In the genomic region with DNA sequence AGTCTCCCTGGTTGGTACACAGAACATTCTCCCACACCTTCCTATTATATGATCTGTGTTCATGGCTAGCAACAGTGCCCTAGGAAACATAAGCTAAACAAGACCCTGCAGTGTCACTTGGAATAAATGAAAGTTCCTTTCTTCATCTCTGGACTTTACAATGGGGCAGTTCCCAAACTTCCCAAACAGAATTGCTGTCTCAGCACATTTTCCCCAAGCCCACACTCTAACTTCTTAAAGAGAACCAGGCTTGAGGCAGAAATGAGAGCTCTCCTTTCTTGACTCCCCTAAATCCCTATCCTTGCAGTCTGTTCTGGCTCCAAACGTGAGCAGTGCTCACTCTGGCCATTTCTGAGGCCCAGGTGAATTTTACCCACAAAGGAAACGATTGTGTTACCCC, we compare ENCODE assay signal across 17 cellular contexts.
DNase-seq lines count a peak whose midpoint lies in the region; ATAC-seq, FAIRE-seq and TF ChIP-seq lines count a peak whose summit lies in the region.
"Had no signal": no experiment of that assay in that cellular context is flagged by ENCODE, and none has a peak within 500 bp of the region (broad histone marks: within the 10 kb centered on the region; RNA-seq: fewer than 3 reads in every experiment).

No MANE protein-coding gene starts in this region.

- H2AFZ ChIP-seq in GM23248 (0 out of 2 replicates have a peak overlapping the region, but pooled peaks have one; percentile 3), mammary epithelial cell (ENCODE audit: low read depth, low read length) (peak overlapping the region; percentile 61)

- TF ChIP-seq EP300 in A549 (IDR thresholded peaks at IDR 0.05), result no peak

- peaks cover 14% of the 10 kb centered on the region for H3K9me3 Mint-ChIP-seq in nephron progenitor cell
- H3K9me3 Mint-ChIP-seq: CD4-positive, alpha-beta T cell had no signal

- H3K27me3 ChIP-seq in GM23248 (replicated peaks; ENCODE audit: insufficient read depth) (no peaks in the 10 kb centered on the region), mammary epithelial cell (ENCODE audit: insufficient read depth, low read length) (no peaks in the 10 kb centered on the region), WERI-Rb-1 (ENCODE audit: insufficient read depth, low read depth, severe bottlenecking) (no peaks in the 10 kb centered on the region)

- FAIRE-seq in A549 (lab: Jason Lieb, UNC), result no peak
- FAIRE-seq: A204.1, D721Med, G401.6, GM12891, GM19239 had no signal

- no peak overlapping the region for H3K4me3 ChIP-seq in A549
- no peak overlapping the region for H3K4me3 ChIP-seq in GM23248
- H3K4me3 ChIP-seq in mammary epithelial cell (replicated peaks in 1 of 3; ENCODE audit: insufficient read depth in 1 of 3, low read depth in 2 of 3, low read length in 3 of 3), result no peak overlapping the region
- H3K4me3 ChIP-seq in WERI-Rb-1 (ENCODE audit: low read depth, low read length), result no peak overlapping the region
- H3K4me3 ChIP-seq: HAP-1 had no signal

- H3K27ac ChIP-seq in A549, result no peak overlapping the region
- no peak overlapping the region for H3K27ac ChIP-seq in GM23248
- no peak overlapping the region for H3K27ac ChIP-seq in mammary epithelial cell (ENCODE audit: insufficient read depth, low read depth, low read length)
- H3K27ac ChIP-seq in WERI-Rb-1, result no peak overlapping the region
- H3K27ac ChIP-seq: C4-2B had no signal

- intact Hi-C loops in mammary epithelial cell (cut with micrococcal nuclease), result no loop called here
- intact Hi-C loops in posterior vena cava (cut with DNase I), result loop anchor here in 1 of 2 donors (10.0 kb wide), 1 partner anchor 372 kb away; no protein-coding TSS in a partner anchor

- in situ Hi-C loops in GM23248 (cut with MboI), result no loop called here
- in situ Hi-C loops in mammary epithelial cell (cut with MboI; ENCODE audit: low sequenced_read_pairs in 2 of 2), result no loop called here

- TF ChIP-seq CTCF in A549 (IDR thresholded peaks at IDR 0.05) (no peak), mammary epithelial cell (conservative IDR thresholded peaks at IDR 0.05 in 1 of 2, IDR thresholded peaks at IDR 0.05 in 1 of 2; ENCODE audit: extremely low read depth in 1 of 2, insufficient read depth in 1 of 2, low read depth in 1 of 2, low read length in 2 of 2) (no peak), nephron progenitor cell (IDR thresholded peaks at IDR 0.05) (no peak), WERI-Rb-1 (IDR thresholded peaks at IDR 0.05; ENCODE audit: low read depth, low read length) (no peak)

- no peak for TF ChIP-seq RAD21 in A549 (conservative IDR thresholded peaks at IDR 0.05 in 1 of 2, IDR thresholded peaks at IDR 0.05 in 1 of 2)

- peaks cover 8% of the 10 kb centered on the region; the same call in 1 of the 2 replicates for H3F3A ChIP-seq in GM23248 (ENCODE audit: insufficient read depth)

- CTCF ChIA-PET in A549 (lab: Yijun Ruan, JAX), result no interaction called here
- CTCF ChIA-PET in mammary epithelial cell (lab: Charles Lee; ENCODE audit: low non-redundant PET), result no interaction called here

- H3K4me1 ChIP-seq in A549, result 0 out of 3 replicates have a peak, but pooled peaks cover 3% of the 10 kb centered on the region
- H3K4me1 ChIP-seq in GM23248 (ENCODE audit: insufficient read depth), result no peaks in the 10 kb centered on the region
- no peaks in the 10 kb centered on the region for H3K4me1 ChIP-seq in mammary epithelial cell (ENCODE audit: insufficient read depth, low read length)
- H3K4me1 ChIP-seq: Caco-2, HAP-1 had no signal

- dilution Hi-C loops in mammary epithelial cell (cut with HindIII; ENCODE audit: low sequenced_read_pairs), result no loop called here

- no peaks in the 10 kb centered on the region for H3K9me2 ChIP-seq in GM23248 (ENCODE audit: insufficient read depth)

- H3K36me3 ChIP-seq in GM23248 (ENCODE audit: low read depth), result no peaks in the 10 kb centered on the region
- no peaks in the 10 kb centered on the region for H3K36me3 ChIP-seq in mammary epithelial cell (ENCODE audit: insufficient read depth, low read length)
- H3K36me3 ChIP-seq in WERI-Rb-1, result no peaks in the 10 kb centered on the region
- H3K36me3 ChIP-seq: HAP-1 had no signal

- ATAC-seq in A549, result no peak

- peak overlapping the region; percentile 49 for H3K27ac Mint-ChIP-seq in nephron progenitor cell
- H3K27ac Mint-ChIP-seq: CD4-positive, alpha-beta T cell had no signal

- H3K9me3 ChIP-seq in A549, result 0 out of 3 replicates have a peak, but pooled peaks cover 8% of the 10 kb centered on the region
- no peaks in the 10 kb centered on the region for H3K9me3 ChIP-seq in GM23248 (ENCODE audit: low read depth)
- H3K9me3 ChIP-seq in mammary epithelial cell (replicated peaks; ENCODE audit: insufficient read depth, low read length), result no peaks in the 10 kb centered on the region
- H3K9me3 ChIP-seq in WERI-Rb-1 (ENCODE audit: severe bottlenecking), result no peaks in the 10 kb centered on the region
- H3K9me3 ChIP-seq: Caco-2, HAP-1 had no signal

- WGBS in A549 (ENCODE audit: missing lambda C conversion rate), result 49% methylated on average over 2 of the region's 2 CpGs
- 24 to 32% methylated on average over 2 of the region's 2 CpGs for WGBS in GM23248 (ENCODE audit: low coverage in 1 of 2, low lambda C conversion rate in 2 of 2, missing lambda C conversion rate in 2 of 2), 2 experiments
- WGBS in mammary epithelial cell (ENCODE audit: low coverage, missing lambda C conversion rate), result 15% methylated on average over 2 of the region's 2 CpGs

- peaks cover 3% of the 10 kb centered on the region for H3K27me3 Mint-ChIP-seq in nephron progenitor cell (ENCODE audit: low read depth, poor library complexity)
- H3K27me3 Mint-ChIP-seq: CD4-positive, alpha-beta T cell had no signal

- H3K4me2 ChIP-seq in A549 (no peak overlapping the region), GM23248 (ENCODE audit: unreplicated experiment) (no peak overlapping the region), mammary epithelial cell (ENCODE audit: insufficient read depth, low read depth, low read length) (no peak overlapping the region)

- H4K20me1 ChIP-seq in GM23248 (ENCODE audit: insufficient read depth), result no peaks in the 10 kb centered on the region
- H4K20me1 ChIP-seq in mammary epithelial cell (ENCODE audit: insufficient read depth, low read length), result no peaks in the 10 kb centered on the region

- no peak overlapping the region for H3K4me3 Mint-ChIP-seq in nephron progenitor cell
- H3K4me3 Mint-ChIP-seq: CD4-positive, alpha-beta T cell had no signal

- no peaks in the 10 kb centered on the region for H3K36me3 Mint-ChIP-seq in nephron progenitor cell (ENCODE audit: low read depth)

- peaks cover 15% of the 10 kb centered on the region for H3K4me1 Mint-ChIP-seq in nephron progenitor cell

- TF ChIP-seq POLR2A in A549 (IDR thresholded peaks at IDR 0.05; ENCODE audit: low read length), result no peak

- TSS peak; percentile 43 for BruUV-seq in mammary epithelial cell (replicated peaks; lab: Mats Ljungman, UMichigan)

- POLR2A ChIA-PET in A549 (lab: Yijun Ruan, JAX), result no interaction called here

- DNase-seq in A549 (ENCODE audit: low read depth in 1 of 2, low spot score in 1 of 2) (no peak), GM23248 (no peak), mammary epithelial cell (no peak), nephron progenitor cell (no peak), posterior vena cava (ENCODE audit: low spot score) (no peak), WERI-Rb-1 (no peak)
- DNase-seq in activated CD4-positive, alpha-beta T cell treated with anti-CD3 and anti-CD28 coated beads, Interleukin-2, amount 50 U/mL, for 48 hours, result no peak
- DNase-seq: AML-193; Caco-2; CD4-positive, alpha-beta T cell had no signal

- no peak overlapping the region for H3K9ac ChIP-seq in GM23248
- H3K9ac ChIP-seq in mammary epithelial cell (ENCODE audit: insufficient read depth, low read length), result no peak overlapping the region

- no peaks in the 10 kb centered on the region for H3K79me2 ChIP-seq in GM23248 (ENCODE audit: insufficient read depth)
- H3K79me2 ChIP-seq in mammary epithelial cell (ENCODE audit: insufficient read depth, low read length), result no peaks in the 10 kb centered on the region

TF ChIP-seq in A549, 52 proteins besides CTCF, POLR2A, EP300 and RAD21:
- TF ChIP-seq MAFK (IDR thresholded peaks at IDR 0.05; ENCODE audit: partially characterized antibody) (peak; percentile 97), CHD2 (IDR thresholded peaks at IDR 0.05; ENCODE audit: low read length, partially characterized antibody) (no peak)
